ENCODE assay signal across 1 cellular context in the genomic region with DNA sequence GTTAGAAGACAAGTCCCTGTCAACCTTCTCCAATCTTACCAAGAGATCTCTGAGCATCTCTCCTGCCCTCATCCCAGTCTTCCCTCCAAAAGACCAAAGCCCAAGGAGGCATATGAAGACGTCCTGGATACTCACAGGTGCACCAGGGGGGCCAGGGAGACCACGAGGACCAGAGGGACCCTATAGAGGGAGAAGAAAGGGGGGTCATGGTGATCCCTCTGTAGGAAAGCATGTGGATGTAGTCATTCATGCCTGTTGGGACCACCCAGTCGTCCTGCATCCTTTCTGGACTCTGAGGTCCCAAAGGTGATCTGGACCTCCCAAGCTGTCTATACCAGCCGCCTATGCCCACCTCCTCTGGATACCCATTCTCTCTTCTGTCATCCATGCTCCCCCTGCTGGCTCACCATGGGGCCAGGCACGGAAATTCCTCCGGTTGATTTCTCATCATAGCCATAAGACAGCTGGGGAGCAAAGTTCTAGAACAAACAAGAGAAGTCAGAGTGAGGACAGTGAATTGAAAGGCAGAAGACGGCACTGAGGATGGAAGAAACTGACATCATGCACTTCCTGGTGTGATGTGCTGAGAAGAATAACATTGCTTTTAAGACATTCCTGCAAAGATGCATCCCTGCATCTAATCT.
TF ChIP-seq lines count a peak whose summit lies in the region.

No MANE protein-coding gene starts in this region.

TF ChIP-seq in HepG2, 621 proteins besides CTCF, POLR2A, EP300 and RAD21 (continued from another document):
- TF ChIP-seq, protein P1, sequence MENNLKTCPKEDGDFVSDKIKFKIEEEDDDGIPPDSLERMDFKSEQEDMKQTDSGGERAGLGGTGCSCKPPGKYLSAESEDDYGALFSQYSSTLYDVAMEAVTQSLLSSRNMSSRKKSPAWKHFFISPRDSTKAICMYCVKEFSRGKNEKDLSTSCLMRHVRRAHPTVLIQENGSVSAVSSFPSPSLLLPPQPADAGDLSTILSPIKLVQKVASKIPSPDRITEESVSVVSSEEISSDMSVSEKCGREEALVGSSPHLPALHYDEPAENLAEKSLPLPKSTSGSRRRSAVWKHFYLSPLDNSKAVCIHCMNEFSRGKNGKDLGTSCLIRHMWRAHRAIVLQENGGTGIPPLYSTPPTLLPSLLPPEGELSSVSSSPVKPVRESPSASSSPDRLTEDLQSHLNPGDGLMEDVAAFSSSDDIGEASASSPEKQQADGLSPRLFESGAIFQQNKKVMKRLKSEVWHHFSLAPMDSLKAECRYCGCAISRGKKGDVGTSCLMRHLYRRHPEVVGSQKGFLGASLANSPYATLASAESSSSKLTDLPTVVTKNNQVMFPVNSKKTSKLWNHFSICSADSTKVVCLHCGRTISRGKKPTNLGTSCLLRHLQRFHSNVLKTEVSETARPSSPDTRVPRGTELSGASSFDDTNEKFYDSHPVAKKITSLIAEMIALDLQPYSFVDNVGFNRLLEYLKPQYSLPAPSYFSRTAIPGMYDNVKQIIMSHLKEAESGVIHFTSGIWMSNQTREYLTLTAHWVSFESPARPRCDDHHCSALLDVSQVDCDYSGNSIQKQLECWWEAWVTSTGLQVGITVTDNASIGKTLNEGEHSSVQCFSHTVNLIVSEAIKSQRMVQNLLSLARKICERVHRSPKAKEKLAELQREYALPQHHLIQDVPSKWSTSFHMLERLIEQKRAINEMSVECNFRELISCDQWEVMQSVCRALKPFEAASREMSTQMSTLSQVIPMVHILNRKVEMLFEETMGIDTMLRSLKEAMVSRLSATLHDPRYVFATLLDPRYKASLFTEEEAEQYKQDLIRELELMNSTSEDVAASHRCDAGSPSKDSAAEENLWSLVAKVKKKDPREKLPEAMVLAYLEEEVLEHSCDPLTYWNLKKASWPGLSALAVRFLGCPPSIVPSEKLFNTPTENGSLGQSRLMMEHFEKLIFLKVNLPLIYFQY (CRISPR knock-in tag; IDR thresholded peaks at IDR 0.05; ENCODE audit: borderline replicate concordance), result no peak
- no peak for TF ChIP-seq BCL6 (CRISPR knock-in tag; IDR thresholded peaks at IDR 0.05)
